ENCODE assay signal across 8 cellular contexts in the genomic region with DNA sequence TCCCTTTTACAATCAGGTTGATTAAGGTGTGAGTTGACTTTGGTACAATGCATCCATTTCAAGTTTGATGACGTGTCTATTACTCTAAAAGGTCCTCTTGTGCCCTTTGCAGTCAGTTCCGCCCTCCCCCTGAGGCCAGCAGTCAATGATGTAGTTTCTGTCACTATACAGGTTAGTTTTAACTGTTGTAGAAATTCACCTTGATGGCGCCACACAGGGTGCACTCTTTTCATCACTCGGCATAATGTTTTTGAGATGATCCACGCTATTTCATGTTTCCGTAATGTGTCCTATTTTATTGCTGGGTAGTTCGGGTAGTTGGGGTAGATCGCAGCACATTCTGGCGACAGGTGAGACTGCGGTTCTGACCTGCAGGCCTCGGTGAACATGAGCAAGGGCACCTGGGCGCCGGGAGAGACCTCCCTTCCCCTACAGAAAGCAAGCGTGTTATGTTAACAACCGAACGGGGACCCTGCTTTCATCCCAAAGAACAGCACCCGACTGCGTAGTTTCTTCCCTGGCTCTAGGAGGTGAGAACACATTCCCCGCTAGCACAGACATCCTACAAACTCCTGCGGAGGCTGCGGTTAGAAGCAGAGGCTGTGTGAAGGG.
DNase-seq lines count a peak whose midpoint lies in the region; ATAC-seq, FAIRE-seq and TF ChIP-seq lines count a peak whose summit lies in the region.
"Not testable (repeated sequence)": the region's sequence is repeated elsewhere in the genome, so short reads cannot be mapped to it uniquely, and the experiment has no call there.

No MANE protein-coding gene starts in this region.

- not testable (repeated sequence) for H3K9me2 ChIP-seq in OCI-LY7 (ENCODE audit: insufficient read depth, low read length)

- H3K4me2 ChIP-seq in OCI-LY7 (ENCODE audit: low read length): peak overlapping the region; percentile 63
- H3K4me2 ChIP-seq in mesenchymal stem cell (ENCODE audit: low read length, poor library complexity, severe bottlenecking): not testable (repeated sequence)

- not testable (repeated sequence) for H2BK120ac ChIP-seq in mesenchymal stem cell (ENCODE audit: low read depth, low read length)

- not testable (repeated sequence) for H4K20me1 ChIP-seq in OCI-LY7 (ENCODE audit: insufficient read depth, low read length)

- H4K91ac ChIP-seq in mesenchymal stem cell (ENCODE audit: low read length): not testable (repeated sequence)

- not testable (repeated sequence) for H3K4ac ChIP-seq in mesenchymal stem cell (ENCODE audit: low read depth in 1 of 2, low read length in 2 of 2)

- CTCF ChIA-PET in BJ (lab: Yijun Ruan, JAX); OCI-LY7 (lab: Charles Lee; ENCODE audit: unreplicated experiment); activated naive CD4-positive, alpha-beta T cell treated with anti-CD3 and anti-CD28 coated beads for 36 hours (lab: Charles Lee): not testable (repeated sequence)

- not testable (repeated sequence) for H4K8ac ChIP-seq in mesenchymal stem cell (ENCODE audit: low read length)

- not testable (repeated sequence) for FAIRE-seq in small intestine (lab: Jason Lieb, UNC)

- not testable (repeated sequence) for H3K4me1 Mint-ChIP-seq in activated naive CD4-positive, alpha-beta T cell treated with anti-CD3 and anti-CD28 coated beads for 36 hours (ENCODE audit: low read depth); endodermal cell

- H3K23ac ChIP-seq in mesenchymal stem cell (ENCODE audit: low read length in 2 of 2): not testable (repeated sequence)

- WGBS in endodermal cell (ENCODE audit: insufficient coverage in 1 of 2, insufficient read length in 1 of 2), 2 experiments: 8% methylated on average over 2 of the region's 21 CpGs; no CpG with 5 or more reads in 1 of the 2 experiments
- WGBS in mesenchymal stem cell: no CpG with 5 or more reads among the region's 21 CpGs
- 1 to 15% (median 1%) methylated on average over 5 to 6 of the region's 21 CpGs for WGBS in small intestine, 3 donors

- H2BK5ac ChIP-seq in mesenchymal stem cell (ENCODE audit: low read depth, low read length, poor library complexity, severe bottlenecking): not testable (repeated sequence)

- not testable (repeated sequence) for H3K14ac ChIP-seq in mesenchymal stem cell (ENCODE audit: low read length in 2 of 2)

- H2BK12ac ChIP-seq in mesenchymal stem cell (ENCODE audit: low read length in 2 of 2): not testable (repeated sequence)

- H3K27ac ChIP-seq in OCI-LY7 (ENCODE audit: low read depth, low read length, poor library complexity, severe bottlenecking); endodermal cell (ENCODE audit: low read depth, low read length); mesenchymal stem cell (ENCODE audit: low read length, poor library complexity, severe bottlenecking): not testable (repeated sequence)
- peak overlapping the region; percentile 55 to 82 for H3K27ac ChIP-seq in small intestine (ENCODE audit: low read depth in 1 of 2, low read length in 1 of 2)

- not testable (repeated sequence) for H3K79me2 ChIP-seq in OCI-LY7 (ENCODE audit: insufficient read depth, low read depth, low read length)

- H3K18ac ChIP-seq in mesenchymal stem cell (ENCODE audit: low read depth in 1 of 2, low read length in 2 of 2): not testable (repeated sequence)

- not testable (repeated sequence) for DNase-seq in BJ (ENCODE audit: low read depth); OCI-LY7 (ENCODE audit: low spot score); endodermal cell; mesenchymal stem cell; small intestine
- peak; percentile 17 for DNase-seq in activated naive CD4-positive, alpha-beta T cell treated with anti-CD3 and anti-CD28 coated beads for 36 hours

- H2BK15ac ChIP-seq in mesenchymal stem cell (ENCODE audit: low read depth, poor library complexity, severe bottlenecking): not testable (repeated sequence)

- H3K9ac ChIP-seq in endodermal cell (ENCODE audit: extremely low read depth, low read length, poor library complexity, severe bottlenecking): not testable (repeated sequence)
- H3K9ac ChIP-seq in mesenchymal stem cell (ENCODE audit: low read length): peak overlapping the region; percentile 80

- not testable (repeated sequence) for H3K4me1 ChIP-seq in OCI-LY7 (ENCODE audit: insufficient read depth, low read length, poor library complexity, severe bottlenecking); endodermal cell (ENCODE audit: control insufficient read depth, insufficient read depth, low read length); mesenchymal stem cell (ENCODE audit: control insufficient read depth, insufficient read depth, low read depth, low read length); small intestine (ENCODE audit: control insufficient read depth in 2 of 2, insufficient read depth in 1 of 2, low read depth in 1 of 2, low read length in 1 of 2)

- H3K36me3 ChIP-seq in BJ (ENCODE audit: control insufficient read depth, insufficient read depth, low read length); OCI-LY7 (ENCODE audit: insufficient read depth, low read length); endodermal cell (ENCODE audit: control insufficient read depth, insufficient read depth, low read length); mesenchymal stem cell (ENCODE audit: control insufficient read depth in 1 of 2, insufficient read depth in 2 of 2, low read depth in 1 of 2, low read length in 2 of 2); small intestine (ENCODE audit: control insufficient read depth in 2 of 2, insufficient read depth in 2 of 2, low read length in 2 of 2): not testable (repeated sequence)

- not testable (repeated sequence) for H2AFZ ChIP-seq in OCI-LY7 (ENCODE audit: low read length); mesenchymal stem cell (ENCODE audit: low read depth, low read length)

- not testable (repeated sequence) for H3K9me3 Mint-ChIP-seq in activated naive CD4-positive, alpha-beta T cell treated with anti-CD3 and anti-CD28 coated beads for 36 hours; endodermal cell

- H3K27me3 Mint-ChIP-seq in activated naive CD4-positive, alpha-beta T cell treated with anti-CD3 and anti-CD28 coated beads for 36 hours (ENCODE audit: low read depth); endodermal cell (ENCODE audit: insufficient read depth): not testable (repeated sequence)

- peak overlapping the region; percentile 96 for H3K27ac Mint-ChIP-seq in activated naive CD4-positive, alpha-beta T cell treated with anti-CD3 and anti-CD28 coated beads for 36 hours
- H3K27ac Mint-ChIP-seq in endodermal cell: peak overlapping the region; percentile 99

- not testable (repeated sequence) for TF ChIP-seq CTCF in BJ (IDR thresholded peaks at IDR 0.05; ENCODE audit: insufficient read depth, low read depth, low read length); OCI-LY7 (conservative IDR thresholded peaks at IDR 0.05; ENCODE audit: low read length); endodermal cell (conservative IDR thresholded peaks at IDR 0.05)

- not testable (repeated sequence) for H3K79me1 ChIP-seq in mesenchymal stem cell (replicated peaks; ENCODE audit: low read length, poor library complexity, severe bottlenecking)

- BruUV-seq in OCI-LY7 (replicated peaks; lab: Mats Ljungman, UMichigan): not testable (repeated sequence)

- peak; percentile 13 for ATAC-seq in GM21367 (IDR thresholded peaks at IDR 0.05; ENCODE audit: unreplicated experiment)
- ATAC-seq in HG02981 (IDR thresholded peaks at IDR 0.05; ENCODE audit: unreplicated experiment): peak; percentile 15

- H3K4me3 Mint-ChIP-seq in activated naive CD4-positive, alpha-beta T cell treated with anti-CD3 and anti-CD28 coated beads for 36 hours: peak overlapping the region; percentile 79
- peak overlapping the region; percentile 63 for H3K4me3 Mint-ChIP-seq in endodermal cell

- H3K36me3 Mint-ChIP-seq in activated naive CD4-positive, alpha-beta T cell treated with anti-CD3 and anti-CD28 coated beads for 36 hours (ENCODE audit: low read depth); endodermal cell (ENCODE audit: low read depth): not testable (repeated sequence)

- not testable (repeated sequence) for H3K27me3 ChIP-seq in BJ (ENCODE audit: control insufficient read depth, insufficient read depth, low read length); endodermal cell (ENCODE audit: control insufficient read depth, insufficient read depth, low read length, poor library complexity, severe bottlenecking); mesenchymal stem cell (ENCODE audit: control insufficient read depth in 1 of 2, insufficient read depth in 1 of 2, low read length in 2 of 2); small intestine (ENCODE audit: control insufficient read depth in 2 of 2, insufficient read depth in 2 of 2, low read length in 2 of 2)

- not testable (repeated sequence) for H2AK5ac ChIP-seq in mesenchymal stem cell (ENCODE audit: low read length, severe bottlenecking)

- H3K4me3 ChIP-seq in BJ (ENCODE audit: low read depth, low read length) (peak overlapping the region; percentile 34), OCI-LY7 (ENCODE audit: low read depth, low read length, poor library complexity, severe bottlenecking) (peak overlapping the region; percentile 50), mesenchymal stem cell (ENCODE audit: insufficient read depth in 1 of 2, low read depth in 1 of 2, low read length in 2 of 2) (peak overlapping the region in 1 of 2 experiments; percentile 73), small intestine (ENCODE audit: low read depth in 1 of 2, low read length in 2 of 2) (peak overlapping the region in 1 of 2 donors; percentile 35)
- not testable (repeated sequence) for H3K4me3 ChIP-seq in endodermal cell (ENCODE audit: low read length)

- intact Hi-C loops in OCI-LY7 (cut with micrococcal nuclease; ENCODE audit: unreplicated experiment): not testable (repeated sequence)
- intact Hi-C loops in activated naive CD4-positive, alpha-beta T cell treated with anti-CD3 and anti-CD28 coated beads for 36 hours (cut with micrococcal nuclease): loop anchor here (5.0 to 10.0 kb wide), 2 partner anchors 224 to 297 kb away; no protein-coding TSS in a partner anchor

- not testable (repeated sequence) for H3K9me3 ChIP-seq in OCI-LY7 (ENCODE audit: low read length); endodermal cell (ENCODE audit: control insufficient read depth, low read length); mesenchymal stem cell (ENCODE audit: control insufficient read depth, low read length); small intestine (ENCODE audit: control insufficient read depth, low read depth)

- POLR2A ChIA-PET in BJ (lab: Charles Lee); OCI-LY7 (lab: Charles Lee): not testable (repeated sequence)
